19 cellular contexts compared by ENCODE assay signal in the genomic region with DNA sequence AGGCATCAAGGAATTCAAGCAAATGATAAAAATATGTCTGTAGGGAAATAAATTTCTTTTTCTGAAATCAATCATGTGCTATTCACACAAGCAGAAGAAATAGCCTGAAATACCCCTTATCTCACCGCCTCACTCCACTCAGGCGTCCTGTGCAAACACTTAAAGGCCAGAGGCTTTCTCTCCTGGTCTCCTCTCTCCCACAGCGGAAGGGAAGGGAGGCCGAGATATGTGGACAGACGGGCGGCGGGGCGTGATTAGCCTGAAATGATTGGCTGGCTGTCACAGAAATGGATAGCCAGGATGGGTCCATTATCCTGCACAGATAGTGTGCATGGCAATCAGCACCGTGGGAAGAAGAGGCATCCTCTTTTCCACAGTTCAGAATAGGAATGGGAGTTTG.
DNase-seq lines count a peak whose midpoint lies in the region; ATAC-seq and TF ChIP-seq lines count a peak whose summit lies in the region.
"Had no signal": no experiment of that assay in that cellular context is flagged by ENCODE, and none has a peak within 500 bp of the region (broad histone marks: within the 10 kb centered on the region; RNA-seq: fewer than 3 reads in every experiment).

No MANE protein-coding gene starts in this region.

- no peaks in the 10 kb centered on the region for H4K20me1 ChIP-seq in hepatocyte (ENCODE audit: insufficient read depth, poor library complexity, severe bottlenecking)

- H3K9me2 ChIP-seq in hepatocyte (replicated peaks; ENCODE audit: insufficient read depth): no peaks in the 10 kb centered on the region

- H3K79me2 ChIP-seq in hepatocyte: no peaks in the 10 kb centered on the region

- peaks cover 14% of the 10 kb centered on the region for H3K4me1 ChIP-seq in hepatocyte (ENCODE audit: insufficient read depth)

- ATAC-seq in GM18867 (IDR thresholded peaks at IDR 0.05; ENCODE audit: unreplicated experiment): no peak
- ATAC-seq in HG02852 (IDR thresholded peaks at IDR 0.05; ENCODE audit: unreplicated experiment): no peak
- ATAC-seq: GM12878 had no signal

- H3K27me3 ChIP-seq in hepatocyte: no peaks in the 10 kb centered on the region

- no peaks in the 10 kb centered on the region for H3K36me3 ChIP-seq in hepatocyte (replicated peaks; ENCODE audit: insufficient read depth, low read depth)

- H3K4me2 ChIP-seq in hepatocyte: no peak overlapping the region

- no peaks in the 10 kb centered on the region for H3K9me3 ChIP-seq in hepatocyte (ENCODE audit: low read depth)

- DNase-seq in NCI-H1417 (lab: John Stamatoyannopoulos, UW): peak in 2 of 3 experiments; percentile 41 to 53
- no peak for DNase-seq in NCI-H1417 treated with DMSO at 0.1 percent for 48 hours (lab: John Stamatoyannopoulos, UW)
- peak; percentile 15 for DNase-seq in NCI-H510A (lab: John Stamatoyannopoulos, UW)
- peak; percentile 39 for DNase-seq in hepatocyte (ENCODE audit: low spot score)
- peak; percentile 68 for DNase-seq in posterior vena cava (ENCODE audit: low spot score)
- no peak for DNase-seq in NCI-H1436 treated with DMSO at 0.1 percent for 48 hours (lab: John Stamatoyannopoulos, UW)
- DNase-seq: CD4-positive, alpha-beta memory T cell; GDM1; GM23248; HCEC 1CT; Kasumi-1; MM.1S; NCI-H1105 treated with DMSO at 0.1 percent for 48 hours; NCI-H2029; NCI-H524; RPMI8226 had no signal

- TF ChIP-seq CTCF in hepatocyte (IDR thresholded peaks at IDR 0.05; ENCODE audit: poor library complexity): no peak

- intact Hi-C loops in posterior vena cava (cut with DNase I): no loop called here

- H2AFZ ChIP-seq in hepatocyte: peak overlapping the region; percentile 15
- H2AFZ ChIP-seq: GM23248 had no signal

- 20% methylated on average over 9 of the region's 9 CpGs for WGBS in hepatocyte (ENCODE audit: low lambda C conversion rate, missing lambda C conversion rate)

- no peak overlapping the region for H3K4me3 ChIP-seq in hepatocyte
- H3K4me3 ChIP-seq: GM12878, GM23248 had no signal

- no peak overlapping the region for H3K27ac ChIP-seq in hepatocyte
- H3K27ac ChIP-seq: GM23248 had no signal

Comparison
In these comparisons a context has a peak if more than half of its experiments do, and no peak if none do; other contexts are left out.
1. DNase-seq: peak in NCI-H1417 (2 of 3), NCI-H510A (single experiment), hepatocyte (single experiment) and posterior vena cava (single experiment); none in NCI-H1417 treated with DMSO at 0.1 percent for 48 hours (single experiment) and NCI-H1436 treated with DMSO at 0.1 percent for 48 hours (single experiment).